Comparison of ENCODE assay signal across 8 cellular contexts in the genomic region with DNA sequence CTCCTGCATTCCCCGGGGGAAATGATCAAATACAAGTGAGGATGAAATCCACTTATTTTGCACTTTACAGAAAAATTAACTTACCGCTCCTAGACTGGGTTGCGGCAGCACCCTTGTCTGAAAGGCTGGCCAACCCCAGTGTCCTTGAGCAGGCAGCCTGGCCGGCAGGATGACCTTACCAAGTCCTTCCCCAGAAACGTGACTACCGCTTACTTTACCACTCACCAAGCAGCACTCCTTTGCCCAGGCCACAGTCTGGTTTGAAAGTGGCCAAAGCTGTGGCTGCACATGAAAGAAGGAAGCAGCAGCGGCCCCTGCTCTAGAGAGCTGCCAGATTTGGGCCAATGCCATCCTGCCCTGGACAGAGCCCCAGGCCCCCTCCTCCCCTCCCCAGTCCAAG. TPM values are rescaled to one million over a fixed set of nuclear protein-coding genes. Genes with fewer than 3 reads are reported as not detected.
A peak's percentile ranks its signal among the peaks of the same experiment; 100 is the strongest.
DNase-seq lines count a peak whose midpoint lies in the region; ATAC-seq, FAIRE-seq and TF ChIP-seq lines count a peak whose summit lies in the region.

No MANE protein-coding gene starts in this region.

- no peak for ATAC-seq in GM21576 (IDR thresholded peaks at IDR 0.05; ENCODE audit: unreplicated experiment)

- peaks cover 100% of the 10 kb centered on the region for H3K79me2 ChIP-seq in smooth muscle cell (ENCODE audit: low read depth)

- peaks cover 100% of the 10 kb centered on the region for H4K20me1 ChIP-seq in smooth muscle cell (ENCODE audit: low read depth)

- H3K27ac ChIP-seq in HUES6 (ENCODE audit: low read depth, low read length) (peak overlapping the region; percentile 89; the same call in 1 of the 2 replicates), kidney (ENCODE audit: low read depth in 2 of 2, low read length in 2 of 2) (peak overlapping the region; percentile 87 to 89), smooth muscle cell (ENCODE audit: low read depth) (peak overlapping the region; percentile 95)

- WGBS in smooth muscle cell (ENCODE audit: low lambda C conversion rate): 75% methylated on average over 7 of the region's 7 CpGs

- H2AFZ ChIP-seq in smooth muscle cell (ENCODE audit: low read depth): no peak overlapping the region

- no peak for DNase-seq in activated naive CD8-positive, alpha-beta T cell treated with anti-CD3 and anti-CD28 coated beads for 36 hours
- DNase-seq in kidney: no peak
- no peak for DNase-seq in smooth muscle cell (lab: John Stamatoyannopoulos, UW; ENCODE audit: unreplicated experiment)
- DNase-seq in effector CD8-positive, alpha-beta T cell (lab: John Stamatoyannopoulos, UW): no peak
- DNase-seq in ecto neural progenitor cell (ENCODE audit: low spot score): no peak
- no peak for DNase-seq in NCI-H1436 treated with DMSO at 0.1 percent for 48 hours (lab: John Stamatoyannopoulos, UW)

- FAIRE-seq in kidney (lab: Jason Lieb, UNC): no peak

- H3K4me3 ChIP-seq in HUES6 (ENCODE audit: low read depth, low read length): no peak overlapping the region
- peak overlapping the region in 1 of 2 donors; percentile 9 for H3K4me3 ChIP-seq in kidney (ENCODE audit: low read length in 2 of 2)
- H3K4me3 ChIP-seq in smooth muscle cell: no peak overlapping the region

- no peaks in the 10 kb centered on the region for H3K9me3 ChIP-seq in HUES6 (ENCODE audit: control insufficient read depth, insufficient read depth, low read depth, low read length)
- no peaks in the 10 kb centered on the region for H3K9me3 ChIP-seq in kidney (ENCODE audit: control insufficient read depth in 1 of 2, low read length in 2 of 2)
- H3K9me3 ChIP-seq in smooth muscle cell (replicated peaks; ENCODE audit: low read depth): no peaks in the 10 kb centered on the region

- no peaks in the 10 kb centered on the region for H3K27me3 Mint-ChIP-seq in activated naive CD8-positive, alpha-beta T cell treated with anti-CD3 and anti-CD28 coated beads for 36 hours

- H3K4me2 ChIP-seq in smooth muscle cell: peak overlapping the region; percentile 81

- TF ChIP-seq CTCF in kidney (IDR thresholded peaks at IDR 0.05; ENCODE audit: borderline replicate concordance, extremely low read depth, insufficient read depth) (no peak), smooth muscle cell (IDR thresholded peaks at IDR 0.05; ENCODE audit: borderline replicate concordance, insufficient read depth, poor library complexity, severe bottlenecking) (no peak)

- H3K9me3 Mint-ChIP-seq in activated naive CD8-positive, alpha-beta T cell treated with anti-CD3 and anti-CD28 coated beads for 36 hours: no peaks in the 10 kb centered on the region

- peaks cover 73% of the 10 kb centered on the region for H3F3A ChIP-seq in smooth muscle cell (ENCODE audit: low read depth)

- intact Hi-C loops in kidney (cut with DNase I): no loop called here

- peaks cover 5% of the 10 kb centered on the region; the same call in 1 of the 2 replicates for H3K36me3 ChIP-seq in HUES6 (ENCODE audit: control insufficient read depth, insufficient read depth, low read length)
- H3K36me3 ChIP-seq in kidney (ENCODE audit: control insufficient read depth in 1 of 2, insufficient read depth in 2 of 2, low read length in 2 of 2): peaks cover 0 to 9% of the 10 kb centered on the region in 2 donors
- H3K36me3 ChIP-seq in smooth muscle cell (ENCODE audit: low read depth): no peaks in the 10 kb centered on the region

- H3K27me3 ChIP-seq in HUES6 (ENCODE audit: control insufficient read depth, insufficient read depth, low read length): no peaks in the 10 kb centered on the region
- H3K27me3 ChIP-seq in smooth muscle cell (ENCODE audit: low read depth): no peaks in the 10 kb centered on the region

- peak overlapping the region; percentile 89 for H3K27ac Mint-ChIP-seq in activated naive CD8-positive, alpha-beta T cell treated with anti-CD3 and anti-CD28 coated beads for 36 hours

- H3K9ac ChIP-seq in HUES6 (ENCODE audit: low read length): peak overlapping the region; percentile 50
- peak overlapping the region in 1 of 2 donors; percentile 68 for H3K9ac ChIP-seq in kidney (ENCODE audit: low read length in 2 of 2)
- H3K9ac ChIP-seq in smooth muscle cell (ENCODE audit: low read depth): no peak overlapping the region

- H3K4me1 Mint-ChIP-seq in activated naive CD8-positive, alpha-beta T cell treated with anti-CD3 and anti-CD28 coated beads for 36 hours: peaks cover 97% of the 10 kb centered on the region

- peaks cover 56% of the 10 kb centered on the region for H3K36me3 Mint-ChIP-seq in activated naive CD8-positive, alpha-beta T cell treated with anti-CD3 and anti-CD28 coated beads for 36 hours

- peak overlapping the region; percentile 53 for H3K4me3 Mint-ChIP-seq in activated naive CD8-positive, alpha-beta T cell treated with anti-CD3 and anti-CD28 coated beads for 36 hours

- H3K4me1 ChIP-seq in HUES6 (ENCODE audit: control insufficient read depth, insufficient read depth, low read length) (peaks cover 85% of the 10 kb centered on the region), kidney (ENCODE audit: control insufficient read depth in 1 of 2, insufficient read depth in 1 of 2, low read depth in 1 of 2, low read length in 2 of 2) (peaks cover 81 to 87% of the 10 kb centered on the region in 2 donors), smooth muscle cell (ENCODE audit: low read depth) (peaks cover 93% of the 10 kb centered on the region)

RNA-seq across cellular contexts. Expression of a gene that starts 20.3 kb away (rescaled TPM):
- 100 to 1,000 TPM; 551 to 554 TPM for total RNA-seq in activated naive CD8-positive, alpha-beta T cell treated with anti-CD3 and anti-CD28 coated beads for 36 hours
- 655 TPM for total RNA-seq in kidney
- 85.2 TPM for polyA plus RNA-seq in kidney (ENCODE audit: insufficient read depth, low read depth, low replicate concordance)
- 350 and 378 TPM in 2 replicates for total RNA-seq in smooth muscle cell
- 361 and 382 TPM in 2 replicates for polyA plus RNA-seq in smooth muscle cell
